In genomic region chr2:23994567-23994966, GRCh38 we compare ENCODE assay signal across 18 cellular contexts. TPM values are rescaled to one million over a fixed set of nuclear protein-coding genes. Genes with fewer than 3 reads are reported as not detected.
DNase-seq lines count a peak whose midpoint lies in the region; ATAC-seq, FAIRE-seq and TF ChIP-seq lines count a peak whose summit lies in the region.
"Had no signal": no experiment of that assay in that cellular context is flagged by ENCODE, and none has a peak within 500 bp of the region (broad histone marks: within the 10 kb centered on the region; RNA-seq: fewer than 3 reads in every experiment).

No MANE protein-coding gene starts in this region.

- H3K56ac ChIP-seq in H9 (ENCODE audit: insufficient read length, low read depth, low read length) = no peak overlapping the region

- H4K91ac ChIP-seq in H9 (ENCODE audit: insufficient read length, low read depth, low read length) = no peak overlapping the region

- H3K9me3 Mint-ChIP-seq in H9 = no peaks in the 10 kb centered on the region
- H3K9me3 Mint-ChIP-seq: CD4-positive, CD25-positive, alpha-beta regulatory T cell; CD8-positive, alpha-beta memory T cell had no signal

- H3K4me1 Mint-ChIP-seq in H9 = peaks cover 25 to 28% of the 10 kb centered on the region in 2 experiments

- BruUV-seq in Panc1 (replicated peaks; lab: Mats Ljungman, UMichigan) (TSS peak; percentile 29), endothelial cell of umbilical vein (replicated peaks; lab: Mats Ljungman, UMichigan) (no TSS peak)

- no peaks in the 10 kb centered on the region for H3K27me3 ChIP-seq in H9 (ENCODE audit: insufficient read depth, low read length)
- no peaks in the 10 kb centered on the region for H3K27me3 ChIP-seq in Panc1 (ENCODE audit: control insufficient read depth, insufficient read depth, low read length)
- H3K27me3 ChIP-seq in endothelial cell of umbilical vein (ENCODE audit: control insufficient read depth in 2 of 2, insufficient read depth in 2 of 2, low read length in 2 of 2) = no peaks in the 10 kb centered on the region
- H3K27me3 ChIP-seq in GM23248 (replicated peaks; ENCODE audit: insufficient read depth) = no peaks in the 10 kb centered on the region
- H3K27me3 ChIP-seq: BE2C had no signal

- no peaks in the 10 kb centered on the region for H3K4me1 ChIP-seq in H9 (ENCODE audit: insufficient read depth, low read length)
- H3K4me1 ChIP-seq in Panc1 (ENCODE audit: control insufficient read depth, insufficient read depth, low read length) = no peaks in the 10 kb centered on the region
- no peaks in the 10 kb centered on the region for H3K4me1 ChIP-seq in endothelial cell of umbilical vein (ENCODE audit: control insufficient read depth, extremely low read depth, insufficient read depth, low read length)
- no peaks in the 10 kb centered on the region for H3K4me1 ChIP-seq in GM23248 (ENCODE audit: insufficient read depth)
- H3K4me1 ChIP-seq: BE2C, Caco-2 had no signal

- H3K79me2 ChIP-seq in H9 (ENCODE audit: insufficient read depth, low read length) (no peaks in the 10 kb centered on the region), endothelial cell of umbilical vein (ENCODE audit: control insufficient read depth, insufficient read depth, low read length) (no peaks in the 10 kb centered on the region), GM23248 (ENCODE audit: insufficient read depth) (no peaks in the 10 kb centered on the region)

- H3K4ac ChIP-seq in H9 (ENCODE audit: low read depth, low read length) = no peak overlapping the region

- H3F3A ChIP-seq in GM23248 (ENCODE audit: insufficient read depth) = no peaks in the 10 kb centered on the region

- no peak overlapping the region for H2BK20ac ChIP-seq in H9 (ENCODE audit: low read depth, low read length, poor library complexity, severe bottlenecking)

- no peak overlapping the region for H4K8ac ChIP-seq in H9 (replicated peaks; ENCODE audit: insufficient read length, low read depth, low read length)

- H3K36me3 ChIP-seq in Panc1 (ENCODE audit: control insufficient read depth, insufficient read depth, low read length) (no peaks in the 10 kb centered on the region), endothelial cell of umbilical vein (ENCODE audit: control insufficient read depth in 2 of 2, extremely low read depth in 1 of 2, insufficient read depth in 2 of 2, low read length in 2 of 2) (peaks cover 0 to 1% of the 10 kb centered on the region in 2 experiments), GM23248 (ENCODE audit: low read depth) (no peaks in the 10 kb centered on the region)
- H3K36me3 ChIP-seq: BE2C, HAP-1 had no signal

- no peak overlapping the region for H2BK120ac ChIP-seq in H9 (ENCODE audit: low read depth, low read length, poor library complexity, severe bottlenecking)

- no peaks in the 10 kb centered on the region for H3K23me2 ChIP-seq in H9 (ENCODE audit: insufficient read length, low read depth, low read length, poor library complexity, severe bottlenecking)

- no peak for FAIRE-seq in endothelial cell of umbilical vein (lab: Jason Lieb, UNC)
- FAIRE-seq: A204.1, D721Med, G401.6, GM12892, GM18507 had no signal

- H2AFZ ChIP-seq in H9 (ENCODE audit: low read length) (no peak overlapping the region), endothelial cell of umbilical vein (ENCODE audit: low read depth, low read length) (no peak overlapping the region), GM23248 (no peak overlapping the region)

- no peak overlapping the region for H3K23ac ChIP-seq in H9 (ENCODE audit: insufficient read length, low read depth, low read length)

- CTCF ChIA-PET in Panc1 (lab: Charles Lee) = no interaction called here
- CTCF ChIA-PET in endothelial cell of umbilical vein (lab: Charles Lee) = interaction anchor here (0.8 kb wide), 1 partner anchor 90 kb away, joined by 5 read pairs; the partner anchor contains the start of gene TP53I3

- H3K27me3 Mint-ChIP-seq in H9 (ENCODE audit: low read depth) = no peaks in the 10 kb centered on the region
- H3K27me3 Mint-ChIP-seq: CD4-positive, CD25-positive, alpha-beta regulatory T cell; CD8-positive, alpha-beta memory T cell had no signal

- H3K14ac ChIP-seq in H9 (ENCODE audit: insufficient read depth, low read length) = no peak overlapping the region

- no peak overlapping the region for H3K4me3 Mint-ChIP-seq in H9
- H3K4me3 Mint-ChIP-seq: CD4-positive, CD25-positive, alpha-beta regulatory T cell; CD8-positive, alpha-beta memory T cell had no signal

- in situ Hi-C loops in Panc1 (cut with HindIII; ENCODE audit: low pct_unique_long_range_greater_than_20kb, low sequenced_read_pairs) (no loop called here), GM23248 (cut with MboI) (no loop called here)

- H2BK5ac ChIP-seq in H9 (ENCODE audit: insufficient read length, low read length) = no peak overlapping the region

- H3K27ac Mint-ChIP-seq in H9 = peak overlapping the region in 2 of 3 experiments; percentile 3 to 20; a peak in 1 of 7 replicates
- H3K27ac Mint-ChIP-seq: CD4-positive, CD25-positive, alpha-beta regulatory T cell had no signal

- H3K4me3 ChIP-seq in Panc1 (ENCODE audit: low read depth in 2 of 2, low read length in 2 of 2) (no peak overlapping the region), endothelial cell of umbilical vein (replicated peaks in 1 of 3; ENCODE audit: insufficient read depth in 1 of 3, low read depth in 1 of 3, low read length in 3 of 3) (no peak overlapping the region), GM23248 (no peak overlapping the region)
- H3K4me3 ChIP-seq: HAP-1 had no signal

- no peaks in the 10 kb centered on the region for H3K9me2 ChIP-seq in GM23248 (ENCODE audit: insufficient read depth)

- H3K9me3 ChIP-seq in H9 (ENCODE audit: control insufficient read depth, low read depth, low read length) = no peaks in the 10 kb centered on the region
- H3K9me3 ChIP-seq in Panc1 (ENCODE audit: control insufficient read depth, insufficient read depth, low read depth, low read length) = no peaks in the 10 kb centered on the region
- no peaks in the 10 kb centered on the region for H3K9me3 ChIP-seq in endothelial cell of umbilical vein (replicated peaks; ENCODE audit: control insufficient read depth, insufficient read depth, low read length)
- H3K9me3 ChIP-seq in GM23248 (ENCODE audit: low read depth) = no peaks in the 10 kb centered on the region
- H3K9me3 ChIP-seq: BE2C, Caco-2, HAP-1 had no signal

- H3K9ac ChIP-seq in H9 (ENCODE audit: extremely low read depth, insufficient read length, low read length) (no peak overlapping the region), endothelial cell of umbilical vein (replicated peaks; ENCODE audit: extremely low read depth, insufficient read depth, low read length) (no peak overlapping the region), GM23248 (no peak overlapping the region)

- dilution Hi-C loops in endothelial cell of umbilical vein (cut with MboI; ENCODE audit: extremely low pct_ligation_motif_present, low sequenced_read_pairs) = no loop called here

- no peak for TF ChIP-seq POLR2A in endothelial cell of umbilical vein (IDR thresholded peaks at IDR 0.05; ENCODE audit: low read depth, low read length)

- ATAC-seq in Panc1 = no peak

- peaks cover 2 to 10% (median 8%) of the 10 kb centered on the region in 3 experiments; a peak in 6 of 7 replicates for H3K36me3 Mint-ChIP-seq in H9 (ENCODE audit: insufficient read depth in 1 of 3, low read depth in 3 of 3)

- no peak overlapping the region for H2BK12ac ChIP-seq in H9 (ENCODE audit: insufficient read length, low read depth, low read length)

- H4K20me1 ChIP-seq in H9 (ENCODE audit: control insufficient read depth, insufficient read depth, insufficient read length) (no peaks in the 10 kb centered on the region), endothelial cell of umbilical vein (replicated peaks; ENCODE audit: control insufficient read depth, extremely low read depth, insufficient read depth, low read length) (no peaks in the 10 kb centered on the region), GM23248 (ENCODE audit: insufficient read depth) (no peaks in the 10 kb centered on the region)

- H3K79me1 ChIP-seq in H9 (ENCODE audit: insufficient read depth, low read depth, low read length, poor library complexity, severe bottlenecking) = no peaks in the 10 kb centered on the region

- H3K9me1 ChIP-seq in endothelial cell of umbilical vein (replicated peaks; ENCODE audit: control insufficient read depth, extremely low read depth, insufficient read depth, low read length) = no peaks in the 10 kb centered on the region

- no peak overlapping the region for H3K27ac ChIP-seq in H9 (ENCODE audit: insufficient read length, low read depth, low read length)
- H3K27ac ChIP-seq in Panc1 (ENCODE audit: low read length) = no peak overlapping the region
- H3K27ac ChIP-seq in endothelial cell of umbilical vein (ENCODE audit: insufficient read depth, low read depth, low read length) = no peak overlapping the region
- no peak overlapping the region for H3K27ac ChIP-seq in GM23248

- intact Hi-C loops in Panc1 (cut with micrococcal nuclease; ENCODE audit: unreplicated experiment) = no loop called here
- intact Hi-C loops in endothelial cell of umbilical vein (cut with micrococcal nuclease) = no loop called here

- DNase-seq in H9 = no peak
- DNase-seq in Panc1 (ENCODE audit: low read depth, low spot score) = no peak
- DNase-seq in endothelial cell of umbilical vein (ENCODE audit: low read depth, low spot score) = no peak
- no peak for DNase-seq in mucosa of gallbladder (ENCODE audit: low spot score)
- no peak for DNase-seq in GM23248
- DNase-seq: ACHN; BE2C; C1 segment of cervical spinal cord; Caco-2; CD4-positive, CD25-positive, alpha-beta regulatory T cell; CD8-positive, alpha-beta memory T cell had no signal

- POLR2A ChIA-PET in Panc1 (lab: Charles Lee) (no interaction called here), endothelial cell of umbilical vein (lab: Charles Lee) (interaction anchor here (0.6 kb wide), 1 partner anchor 9 kb away, joined by 4 read pairs; no protein-coding TSS in a partner anchor)

- H3K4me2 ChIP-seq in H9 (ENCODE audit: insufficient read depth, insufficient read length, low read length) = no peak overlapping the region
- H3K4me2 ChIP-seq in endothelial cell of umbilical vein (ENCODE audit: insufficient read depth, low read length) = no peak overlapping the region
- no peak overlapping the region for H3K4me2 ChIP-seq in GM23248 (ENCODE audit: unreplicated experiment)

- no peak overlapping the region for H2BK15ac ChIP-seq in H9 (ENCODE audit: low read depth, low read length)

- TF ChIP-seq CTCF in H9 (conservative IDR thresholded peaks at IDR 0.05) (no peak), Panc1 (IDR thresholded peaks at IDR 0.05) (no peak), endothelial cell of umbilical vein (IDR thresholded peaks at IDR 0.05; ENCODE audit: extremely low read depth in 1 of 2, insufficient read depth in 1 of 2, low read depth in 1 of 2, low read length in 2 of 2) (no peak)

- no peak overlapping the region for H3T11ph ChIP-seq in H9 (ENCODE audit: low read length)

- no peak overlapping the region for H3K18ac ChIP-seq in H9 (ENCODE audit: insufficient read length, low read depth, low read length)

- no peak overlapping the region for H4K5ac ChIP-seq in H9 (ENCODE audit: insufficient read length, low read depth, low read length)

- WGBS in H9 (ENCODE audit: extremely low coverage, insufficient read length, low lambda C conversion rate) = no CpG with 5 or more reads among the region's 1 CpG
- 8 to 31% methylated on average over 1 of the region's 1 CpG for WGBS in GM23248 (ENCODE audit: low coverage in 1 of 2, low lambda C conversion rate in 2 of 2, missing lambda C conversion rate in 2 of 2), 2 experiments

- no peak overlapping the region for H2AK5ac ChIP-seq in H9 (ENCODE audit: insufficient read length, low read length)

RNA-seq across cellular contexts. Expression of gene MFSD2B, which starts 15.3 kb away (rescaled TPM):
- total RNA-seq in H9 (2021) = 0.42 and 1.3 TPM in 2 replicates
- 0.23 TPM for total RNA-seq in Panc1 (2021; ENCODE audit: unreplicated experiment)
- polyA plus RNA-seq in Panc1 (2012; ENCODE audit: insufficient read length) = 9.3 TPM
- total RNA-seq in endothelial cell of umbilical vein = 0.28 and 0.82 TPM in 2 replicates
- 0.18 and 0.29 TPM in 2 replicates for polyA plus RNA-seq in endothelial cell of umbilical vein
- polyA plus RNA-seq in endothelial cell of umbilical vein (2011; cell fraction: cytosol; rRNA removed) = 0.21 and 0.35 TPM in 2 replicates
- polyA plus RNA-seq in endothelial cell of umbilical vein (2011; cell fraction: nucleus; rRNA removed) = 0.41 and 0.57 TPM in 2 replicates
- polyA plus RNA-seq in endothelial cell of umbilical vein (2012) = 0.55 and 0.65 TPM in 2 replicates
- 0.46 and 0.64 TPM in 2 replicates for polyA minus RNA-seq in endothelial cell of umbilical vein
- polyA minus RNA-seq in endothelial cell of umbilical vein (2011; cell fraction: cytosol; rRNA and poly(A)+ RNA removed) = not detected
- polyA minus RNA-seq in endothelial cell of umbilical vein (2011; cell fraction: nucleus; rRNA and poly(A)+ RNA removed) = 0.29 TPM in 1 of 2 replicates, not detected in the other
- total RNA-seq in mucosa of gallbladder = 0.23 TPM
- total RNA-seq in GM23248 (2014; rRNA removed; shearing (Covaris generic)) = under 0.01 TPM in 2 replicates
- 0.58 TPM in 1 of 2 replicates, not detected in the other for polyA plus RNA-seq in GM23248 (2016; fragmentation: Nextera tagmentation; extraction: Ambion mirVana)
- total RNA-seq: HT-29 had no signal
- polyA plus RNA-seq: CD4-positive, CD25-positive, alpha-beta regulatory T cell; CD8-positive, alpha-beta memory T cell had no signal

RNA-seq across cellular contexts. Expression of gene WDCP, which starts 52.6 kb away (rescaled TPM):
- 36.9 and 40.0 TPM in 2 replicates for total RNA-seq in H9 (2021)
- total RNA-seq in Panc1 (2021; ENCODE audit: unreplicated experiment) = 20.0 TPM
- polyA plus RNA-seq in Panc1 (2012; ENCODE audit: insufficient read length) = 8.1 TPM
- 15.4 and 15.9 TPM in 2 replicates for total RNA-seq in endothelial cell of umbilical vein
- 7.9 and 9.6 TPM in 2 replicates for polyA plus RNA-seq in endothelial cell of umbilical vein
- 7.6 TPM in 2 replicates for polyA plus RNA-seq in endothelial cell of umbilical vein (2011; cell fraction: cytosol; rRNA removed)
- polyA plus RNA-seq in endothelial cell of umbilical vein (2011; cell fraction: nucleus; rRNA removed) = 7.5 and 9.5 TPM in 2 replicates
- 8.6 and 16.2 TPM in 2 replicates for polyA plus RNA-seq in endothelial cell of umbilical vein (2012)
- polyA minus RNA-seq in endothelial cell of umbilical vein = 46.3 and 56.8 TPM in 2 replicates
- 6.3 TPM for polyA minus RNA-seq in endothelial cell of umbilical vein (2011; cell fraction: cytosol; rRNA and poly(A)+ RNA removed)
- polyA minus RNA-seq in endothelial cell of umbilical vein (2011; cell fraction: nucleus; rRNA and poly(A)+ RNA removed) = 4.6 and 11.2 TPM in 2 replicates
- total RNA-seq in mucosa of gallbladder = 8.4 TPM
- 6.1 and 7.6 TPM in 2 replicates for total RNA-seq in GM23248 (2014; rRNA removed; shearing (Covaris generic))
- 3.8 and 4.2 TPM in 2 replicates for polyA plus RNA-seq in GM23248 (2016; fragmentation: Nextera tagmentation; extraction: Ambion mirVana)

RNA-seq across cellular contexts. Expression of gene UBXN2A, which starts 54.3 kb away (rescaled TPM):
- total RNA-seq in H9 (2021) (19.7 and 20.0 TPM in 2 replicates), Panc1 (2021; ENCODE audit: unreplicated experiment) (23.3 TPM), endothelial cell of umbilical vein (16.8 and 19.0 TPM in 2 replicates), mucosa of gallbladder (11.8 TPM)
- 9.0 TPM for polyA plus RNA-seq in Panc1 (2012; ENCODE audit: insufficient read length)
- polyA plus RNA-seq in endothelial cell of umbilical vein (2.8 and 3.6 TPM in 2 replicates), GM23248 (2016; fragmentation: Nextera tagmentation; extraction: Ambion mirVana) (16.3 and 18.0 TPM in 2 replicates)
- polyA plus RNA-seq in endothelial cell of umbilical vein (2011; cell fraction: cytosol; rRNA removed) = 6.6 and 6.7 TPM in 2 replicates
- 3.0 and 5.0 TPM in 2 replicates for polyA plus RNA-seq in endothelial cell of umbilical vein (2011; cell fraction: nucleus; rRNA removed)
- polyA plus RNA-seq in endothelial cell of umbilical vein (2012) = 9.8 and 12.5 TPM in 2 replicates
- polyA minus RNA-seq in endothelial cell of umbilical vein = 3.0 and 5.1 TPM in 2 replicates
- polyA minus RNA-seq in endothelial cell of umbilical vein (2011; cell fraction: cytosol; rRNA and poly(A)+ RNA removed) = 6.2 TPM
- 4.4 and 5.5 TPM in 2 replicates for polyA minus RNA-seq in endothelial cell of umbilical vein (2011; cell fraction: nucleus; rRNA and poly(A)+ RNA removed)
- total RNA-seq in GM23248 (2014; rRNA removed; shearing (Covaris generic)) = 11.9 and 17.2 TPM in 2 replicates

RNA-seq across cellular contexts. Expression of gene FKBP1B, which starts 55.0 kb away (rescaled TPM):
- total RNA-seq in H9 (2021) (59.7 and 61.6 TPM in 2 replicates), Panc1 (2021; ENCODE audit: unreplicated experiment) (19.9 TPM), endothelial cell of umbilical vein (12.9 and 16.8 TPM in 2 replicates), mucosa of gallbladder (23.0 TPM)
- 36.3 TPM for polyA plus RNA-seq in Panc1 (2012; ENCODE audit: insufficient read length)
- polyA plus RNA-seq in endothelial cell of umbilical vein (40.2 and 44.6 TPM in 2 replicates), GM23248 (2016; fragmentation: Nextera tagmentation; extraction: Ambion mirVana) (7.0 and 8.7 TPM in 2 replicates)
- polyA plus RNA-seq in endothelial cell of umbilical vein (2011; cell fraction: cytosol; rRNA removed) = 38.4 and 41.1 TPM in 2 replicates
- 14.2 and 16.8 TPM in 2 replicates for polyA plus RNA-seq in endothelial cell of umbilical vein (2011; cell fraction: nucleus; rRNA removed)
- polyA plus RNA-seq in endothelial cell of umbilical vein (2012) = 27.3 and 30.8 TPM in 2 replicates
- polyA minus RNA-seq in endothelial cell of umbilical vein = 15.1 and 16.2 TPM in 2 replicates
- not detected for polyA minus RNA-seq in endothelial cell of umbilical vein (2011; cell fraction: cytosol; rRNA and poly(A)+ RNA removed)
- polyA minus RNA-seq in endothelial cell of umbilical vein (2011; cell fraction: nucleus; rRNA and poly(A)+ RNA removed) = 2.7 and 3.2 TPM in 2 replicates
- total RNA-seq in GM23248 (2014; rRNA removed; shearing (Covaris generic)) = 1.0 and 7.5 TPM in 2 replicates
- total RNA-seq: HT-29 had no signal
